24 cellular contexts compared by ENCODE assay signal in genomic region chr6:95366414-95366813, GRCh38.
A peak's percentile ranks its signal among the peaks of the same experiment; 100 is the strongest.
DNase-seq lines count a peak whose midpoint lies in the region; ATAC-seq, FAIRE-seq and TF ChIP-seq lines count a peak whose summit lies in the region.
"Had no signal": no experiment of that assay in that cellular context is flagged by ENCODE, and none has a peak within 500 bp of the region (broad histone marks: within the 10 kb centered on the region; RNA-seq: fewer than 3 reads in every experiment).

No MANE protein-coding gene starts in this region.

- no peaks in the 10 kb centered on the region for H3K27me3 Mint-ChIP-seq in GM23338 (ENCODE audit: insufficient read depth, low read depth, poor library complexity)
- H3K27me3 Mint-ChIP-seq: CD4-positive, alpha-beta memory T cell; CD4-positive, CD25-positive, alpha-beta regulatory T cell; CD8-positive, alpha-beta memory T cell had no signal

- H3F3A ChIP-seq in GM23338 (replicated peaks; ENCODE audit: low read depth) = no peaks in the 10 kb centered on the region

- no peak overlapping the region for H3K9ac ChIP-seq in iPS-20b (ENCODE audit: low read depth, low read length)
- H3K9ac ChIP-seq: BLaER1 had no signal

- TF ChIP-seq CTCF in GM23338 (conservative IDR thresholded peaks at IDR 0.05; ENCODE audit: low read depth in 2 of 2) = no peak

- no peak overlapping the region for H3K4me3 Mint-ChIP-seq in GM23338
- H3K4me3 Mint-ChIP-seq: CD14-positive monocyte; CD4-positive, alpha-beta memory T cell; CD4-positive, CD25-positive, alpha-beta regulatory T cell; CD8-positive, alpha-beta memory T cell had no signal

- H3K9me3 ChIP-seq in iPS-20b (ENCODE audit: insufficient read depth, low read depth, low read length) = no peaks in the 10 kb centered on the region
- no peaks in the 10 kb centered on the region for H3K9me3 ChIP-seq in small intestine (ENCODE audit: control insufficient read depth, low read depth)
- H3K9me3 ChIP-seq: BE2C, BLaER1 had no signal

- DNase-seq in GM23338 (ENCODE audit: low spot score) = no peak
- DNase-seq in small intestine = peak; percentile 61
- no peak for DNase-seq in DMS79 (lab: John Stamatoyannopoulos, UW)
- DNase-seq in GM03348 (ENCODE audit: low spot score) = no peak
- DNase-seq in NCI-H1417 (lab: John Stamatoyannopoulos, UW) = no peak
- DNase-seq: 8988T; ACHN; BE2C; C1 segment of cervical spinal cord; Calu3; CD4-positive, alpha-beta memory T cell; CD4-positive, CD25-positive, alpha-beta regulatory T cell; CD8-positive, alpha-beta memory T cell; COR-L47; DND-41; EL; GDM1 had no signal

- no peak overlapping the region for H2AFZ ChIP-seq in GM23338

- H3K27ac ChIP-seq in GM23338 (ENCODE audit: low read depth) (no peak overlapping the region), iPS-20b (ENCODE audit: low read length) (peak overlapping the region; percentile 47), small intestine (ENCODE audit: low read depth in 1 of 2, low read length in 1 of 2) (no peak overlapping the region)
- H3K27ac ChIP-seq: BLaER1 had no signal

- ATAC-seq in GM23338 = no peak

- H3K27me3 ChIP-seq in GM23338 (ENCODE audit: insufficient read depth) (no peaks in the 10 kb centered on the region), iPS-20b (ENCODE audit: insufficient read depth, low read length) (no peaks in the 10 kb centered on the region), small intestine (ENCODE audit: control insufficient read depth in 2 of 2, insufficient read depth in 2 of 2, low read length in 2 of 2) (no peaks in the 10 kb centered on the region)
- H3K27me3 ChIP-seq: BE2C, BLaER1 had no signal

- H4K20me1 ChIP-seq in GM23338 (replicated peaks; ENCODE audit: insufficient read depth) = no peaks in the 10 kb centered on the region
- H4K20me1 ChIP-seq: BLaER1 had no signal

- H3K9me3 Mint-ChIP-seq in GM23338 = no peaks in the 10 kb centered on the region
- H3K9me3 Mint-ChIP-seq: CD14-positive monocyte; CD4-positive, alpha-beta memory T cell; CD4-positive, CD25-positive, alpha-beta regulatory T cell; CD8-positive, alpha-beta memory T cell had no signal

- H3K4me1 ChIP-seq in GM23338 (ENCODE audit: insufficient read depth) (peaks cover 16% of the 10 kb centered on the region), iPS-20b (ENCODE audit: insufficient read depth, low read length) (peaks cover 19% of the 10 kb centered on the region), small intestine (ENCODE audit: control insufficient read depth in 2 of 2, insufficient read depth in 1 of 2, low read depth in 1 of 2, low read length in 1 of 2) (no peaks in the 10 kb centered on the region)
- H3K4me1 ChIP-seq: BE2C, BLaER1 had no signal

- 18 to 54% (median 34%) methylated on average over 4 of the region's 4 CpGs for WGBS in small intestine, 3 donors

- H3K4me2 ChIP-seq in GM23338 = peak overlapping the region; percentile 51
- H3K4me2 ChIP-seq: BLaER1 had no signal

- peaks cover 19% of the 10 kb centered on the region for H3K4me1 Mint-ChIP-seq in GM23338
- H3K4me1 Mint-ChIP-seq: CD14-positive monocyte; CD4-positive, alpha-beta memory T cell; CD4-positive, CD25-positive, alpha-beta regulatory T cell; CD8-positive, alpha-beta memory T cell had no signal

- H3K27ac Mint-ChIP-seq in GM23338 = no peak overlapping the region
- H3K27ac Mint-ChIP-seq: CD14-positive monocyte; CD4-positive, alpha-beta memory T cell; CD4-positive, CD25-positive, alpha-beta regulatory T cell; CD8-positive, alpha-beta memory T cell had no signal

- H3K9me2 ChIP-seq in GM23338 (ENCODE audit: insufficient read depth) = no peaks in the 10 kb centered on the region; the same call in 1 of the 2 replicates

- H3K79me2 ChIP-seq in GM23338 (replicated peaks; ENCODE audit: insufficient read depth) = no peaks in the 10 kb centered on the region

- no peaks in the 10 kb centered on the region for H3K36me3 Mint-ChIP-seq in GM23338 (ENCODE audit: low read depth)
- H3K36me3 Mint-ChIP-seq: CD14-positive monocyte; CD4-positive, alpha-beta memory T cell; CD4-positive, CD25-positive, alpha-beta regulatory T cell; CD8-positive, alpha-beta memory T cell had no signal

- no peak for FAIRE-seq in small intestine (lab: Jason Lieb, UNC)
- FAIRE-seq: A204.1, D721Med, GM12891, GM19239 had no signal

- H3K4me3 ChIP-seq in GM23338 (peak overlapping the region; percentile 15; the same call in 1 of the 2 replicates), iPS-20b (ENCODE audit: low read length) (peak overlapping the region; percentile 14), small intestine (ENCODE audit: low read depth in 1 of 2, low read length in 2 of 2) (no peak overlapping the region)
- H3K4me3 ChIP-seq: BLaER1 had no signal

- no peaks in the 10 kb centered on the region for H3K36me3 ChIP-seq in GM23338 (ENCODE audit: insufficient read depth)
- H3K36me3 ChIP-seq in iPS-20b (ENCODE audit: insufficient read depth, low read depth, low read length) = no peaks in the 10 kb centered on the region
- H3K36me3 ChIP-seq in small intestine (ENCODE audit: control insufficient read depth in 2 of 2, insufficient read depth in 2 of 2, low read length in 2 of 2) = no peaks in the 10 kb centered on the region
- H3K36me3 ChIP-seq: BE2C, BLaER1 had no signal

TF ChIP-seq in GM23338, 12 proteins besides CTCF, POLR2A, EP300 and RAD21 (continues in another document):
- TF ChIP-seq STAT1 (IDR thresholded peaks at IDR 0.05; ENCODE audit: unreplicated experiment) (no peak), POLR2AphosphoS5 (IDR thresholded peaks at IDR 0.05; ENCODE audit: low read depth) (no peak), ZNF114 (CRISPR knock-in tag; IDR thresholded peaks at IDR 0.05) (no peak), ZNF331 (CRISPR knock-in tag; IDR thresholded peaks at IDR 0.05; ENCODE audit: low read depth) (no peak), ZNF462 (CRISPR knock-in tag; IDR thresholded peaks at IDR 0.05) (no peak), CREB1 (CRISPR knock-in tag; IDR thresholded peaks at IDR 0.05; ENCODE audit: low read depth) (no peak), NANOG (IDR thresholded peaks at IDR 0.05; ENCODE audit: borderline replicate concordance) (no peak), JUNB (IDR thresholded peaks at IDR 0.05; ENCODE audit: unreplicated experiment) (no peak)

Comparison
In these comparisons a context has a peak if more than half of its experiments do, and no peak if none do; other contexts are left out.
1. H3K4me3 ChIP-seq: peak in GM23338 (single experiment) and iPS-20b (single experiment); none in small intestine (0 of 2).